ENCODE assay signal across 15 cellular contexts in genomic region chr4:174380699-174381098, GRCh38.
DNase-seq lines count a peak whose midpoint lies in the region; ATAC-seq and TF ChIP-seq lines count a peak whose summit lies in the region.
"Had no signal": no experiment of that assay in that cellular context is flagged by ENCODE, and none has a peak within 500 bp of the region (broad histone marks: within the 10 kb centered on the region; RNA-seq: fewer than 3 reads in every experiment).

No MANE protein-coding gene starts in this region.

- peak overlapping the region; percentile 81; the same call in 1 of the 2 replicates for H3K27ac ChIP-seq in HUES6 (ENCODE audit: low read depth, low read length)
- peak overlapping the region; percentile 37 for H3K27ac ChIP-seq in epithelial cell of prostate
- H3K27ac ChIP-seq in neural progenitor cell = no peak overlapping the region
- H3K27ac ChIP-seq: BLaER1 treated with 17β-estradiol and CSF1 and Interleukin-3, amounts not matched to agents 10 nM and 100 nM had no signal

- H4K20me1 ChIP-seq in neural progenitor cell (ENCODE audit: low read depth) = no peaks in the 10 kb centered on the region
- H4K20me1 ChIP-seq: BLaER1 treated with 17β-estradiol and CSF1 and Interleukin-3, amounts not matched to agents 10 nM and 100 nM had no signal

- peaks cover 43% of the 10 kb centered on the region for H3K4me1 Mint-ChIP-seq in Caco-2 (ENCODE audit: low read depth, unreplicated experiment)
- peaks cover 13% of the 10 kb centered on the region for H3K4me1 Mint-ChIP-seq in neural progenitor cell
- no peaks in the 10 kb centered on the region for H3K4me1 Mint-ChIP-seq in activated CD8-positive, alpha-beta T cell treated with anti-CD3 and anti-CD28 coated beads, Interleukin-2, amount 10 ng/mL, durations not matched to agents 7 days and 5 days (ENCODE audit: low read depth)
- H3K4me1 Mint-ChIP-seq in HFFc6 (ENCODE audit: low read depth) = no peaks in the 10 kb centered on the region
- H3K4me1 Mint-ChIP-seq: CD4-positive, CD25-positive, alpha-beta regulatory T cell had no signal

- H3K4me3 ChIP-seq in Caco-2 (ENCODE audit: low read depth, low read length) = no peak overlapping the region
- no peak overlapping the region for H3K4me3 ChIP-seq in HUES6 (ENCODE audit: low read depth, low read length)
- no peak overlapping the region for H3K4me3 ChIP-seq in neural progenitor cell
- H3K4me3 ChIP-seq: BLaER1 treated with 17β-estradiol and CSF1 and Interleukin-3, amounts not matched to agents 10 nM and 100 nM; GM12878 had no signal

- H3K79me2 ChIP-seq in neural progenitor cell (ENCODE audit: low read depth) = no peaks in the 10 kb centered on the region

- no peak overlapping the region for H3K4me2 ChIP-seq in neural progenitor cell
- H3K4me2 ChIP-seq: BLaER1 treated with 17β-estradiol and CSF1 and Interleukin-3, amounts not matched to agents 10 nM and 100 nM had no signal

- peak overlapping the region; percentile 22 for H2AFZ ChIP-seq in neural progenitor cell (replicated peaks)

- H3K36me3 ChIP-seq in Caco-2 (ENCODE audit: control insufficient read depth, insufficient read depth, low read length) = no peaks in the 10 kb centered on the region
- no peaks in the 10 kb centered on the region for H3K36me3 ChIP-seq in HUES6 (ENCODE audit: control insufficient read depth, insufficient read depth, low read length)
- H3K36me3 ChIP-seq in neural progenitor cell = no peaks in the 10 kb centered on the region
- H3K36me3 ChIP-seq: BLaER1 treated with 17β-estradiol and CSF1 and Interleukin-3, amounts not matched to agents 10 nM and 100 nM had no signal

- H3F3A ChIP-seq in neural progenitor cell (ENCODE audit: low read depth) = no peaks in the 10 kb centered on the region

- intact Hi-C loops in Caco-2 (cut with micrococcal nuclease; ENCODE audit: unreplicated experiment) = no loop called here

- ATAC-seq in activated CD8-positive, alpha-beta T cell treated with anti-CD3 and anti-CD28 coated beads, Interleukin-2, amount 10 ng/mL, durations not matched to agents 7 days and 5 days = no peak
- ATAC-seq: GM12878 had no signal

- H3K9me3 Mint-ChIP-seq in Caco-2 (ENCODE audit: unreplicated experiment) (no peaks in the 10 kb centered on the region), neural progenitor cell (no peaks in the 10 kb centered on the region), HFFc6 (no peaks in the 10 kb centered on the region)
- H3K9me3 Mint-ChIP-seq in activated CD8-positive, alpha-beta T cell treated with anti-CD3 and anti-CD28 coated beads, Interleukin-2, amount 10 ng/mL, durations not matched to agents 7 days and 5 days (ENCODE audit: insufficient read depth) = no peaks in the 10 kb centered on the region
- H3K9me3 Mint-ChIP-seq: CD4-positive, CD25-positive, alpha-beta regulatory T cell had no signal

- H3K9me3 ChIP-seq in Caco-2 (no peaks in the 10 kb centered on the region), HUES6 (ENCODE audit: control insufficient read depth, insufficient read depth, low read depth, low read length) (no peaks in the 10 kb centered on the region), neural progenitor cell (ENCODE audit: low read depth) (no peaks in the 10 kb centered on the region)

- H3K4me1 ChIP-seq in Caco-2 = peaks cover 82% of the 10 kb centered on the region
- H3K4me1 ChIP-seq in HUES6 (ENCODE audit: control insufficient read depth, insufficient read depth, low read length) = peaks cover 54% of the 10 kb centered on the region
- peaks cover 9% of the 10 kb centered on the region for H3K4me1 ChIP-seq in neural progenitor cell
- H3K4me1 ChIP-seq: BLaER1 treated with 17β-estradiol and CSF1 and Interleukin-3, amounts not matched to agents 10 nM and 100 nM had no signal

- POLR2A ChIA-PET in Caco-2 (lab: Charles Lee) = no interaction called here
- POLR2A ChIA-PET in activated CD8-positive, alpha-beta T cell treated with anti-CD3 and anti-CD28 coated beads, Interleukin-2, amount 10 ng/mL, durations not matched to agents 7 days and 5 days (lab: Charles Lee) = no interaction called here

- no TSS peak for BruUV-seq in Caco-2 (replicated peaks; lab: Mats Ljungman, UMichigan)

- H3K27me3 Mint-ChIP-seq in Caco-2 (ENCODE audit: insufficient read depth, unreplicated experiment) = no peaks in the 10 kb centered on the region
- H3K27me3 Mint-ChIP-seq in neural progenitor cell (ENCODE audit: insufficient read depth, low read depth) = peaks cover 3% of the 10 kb centered on the region
- no peaks in the 10 kb centered on the region for H3K27me3 Mint-ChIP-seq in activated CD8-positive, alpha-beta T cell treated with anti-CD3 and anti-CD28 coated beads, Interleukin-2, amount 10 ng/mL, durations not matched to agents 7 days and 5 days (ENCODE audit: low read depth)
- H3K27me3 Mint-ChIP-seq in HFFc6 (ENCODE audit: insufficient read depth) = peaks cover 1% of the 10 kb centered on the region; the same call in 1 of the 2 replicates

- no peak for TF ChIP-seq CTCF in Caco-2 (IDR thresholded peaks at IDR 0.05; ENCODE audit: insufficient read depth in 1 of 2, low read depth in 1 of 2, low read length in 1 of 2, severe bottlenecking in 1 of 2, unreplicated experiment in 1 of 2)
- no peak for TF ChIP-seq CTCF in neural progenitor cell (IDR thresholded peaks at IDR 0.05)
- TF ChIP-seq CTCF in HFFc6 (IDR thresholded peaks at IDR 0.05) = no peak

- CTCF ChIA-PET in Caco-2 (lab: Charles Lee) = no interaction called here
- CTCF ChIA-PET in activated CD8-positive, alpha-beta T cell treated with anti-CD3 and anti-CD28 coated beads, Interleukin-2, amount 10 ng/mL, durations not matched to agents 7 days and 5 days (lab: Charles Lee) = no interaction called here

- DNase-seq in Caco-2 = no peak
- DNase-seq in epithelial cell of prostate (ENCODE audit: low read depth, low spot score) = no peak
- DNase-seq in neural progenitor cell (ENCODE audit: low spot score) = no peak
- no peak for DNase-seq in activated CD8-positive, alpha-beta T cell treated with anti-CD3 and anti-CD28 coated beads, Interleukin-2, amount 10 ng/mL, durations not matched to agents 7 days and 5 days
- no peak for DNase-seq in HFFc6
- DNase-seq in cortex of kidney (lab: John Stamatoyannopoulos, UW) = no peak
- DNase-seq: 8988T; ACHN; CD4-positive, CD25-positive, alpha-beta regulatory T cell; H7; IMR-90; KG1 had no signal

- no peaks in the 10 kb centered on the region for H3K27me3 ChIP-seq in Caco-2 (replicated peaks; ENCODE audit: control insufficient read depth, insufficient read depth, low read length)
- no peaks in the 10 kb centered on the region for H3K27me3 ChIP-seq in HUES6 (ENCODE audit: control insufficient read depth, insufficient read depth, low read length)
- no peaks in the 10 kb centered on the region for H3K27me3 ChIP-seq in neural progenitor cell
- H3K27me3 ChIP-seq: BLaER1 treated with 17β-estradiol and CSF1 and Interleukin-3, amounts not matched to agents 10 nM and 100 nM had no signal

- peak overlapping the region; percentile 73 for H3K27ac Mint-ChIP-seq in Caco-2 (ENCODE audit: unreplicated experiment)
- H3K27ac Mint-ChIP-seq in neural progenitor cell = no peak overlapping the region
- H3K27ac Mint-ChIP-seq in activated CD8-positive, alpha-beta T cell treated with anti-CD3 and anti-CD28 coated beads, Interleukin-2, amount 10 ng/mL, durations not matched to agents 7 days and 5 days = no peak overlapping the region
- H3K27ac Mint-ChIP-seq in HFFc6 = no peak overlapping the region
- H3K27ac Mint-ChIP-seq: CD4-positive, CD25-positive, alpha-beta regulatory T cell had no signal

- H3K9ac ChIP-seq in HUES6 (ENCODE audit: low read length) = peak overlapping the region; percentile 85
- no peak overlapping the region for H3K9ac ChIP-seq in neural progenitor cell
- H3K9ac ChIP-seq: BLaER1 treated with 17β-estradiol and CSF1 and Interleukin-3, amounts not matched to agents 10 nM and 100 nM had no signal

- H3K36me3 Mint-ChIP-seq in Caco-2 (ENCODE audit: insufficient read depth, unreplicated experiment) (peaks cover 10% of the 10 kb centered on the region), neural progenitor cell (no peaks in the 10 kb centered on the region), HFFc6 (ENCODE audit: low read depth) (no peaks in the 10 kb centered on the region)
- no peaks in the 10 kb centered on the region for H3K36me3 Mint-ChIP-seq in activated CD8-positive, alpha-beta T cell treated with anti-CD3 and anti-CD28 coated beads, Interleukin-2, amount 10 ng/mL, durations not matched to agents 7 days and 5 days (ENCODE audit: low read depth)
- H3K36me3 Mint-ChIP-seq: CD4-positive, CD25-positive, alpha-beta regulatory T cell had no signal

- H3K4me3 Mint-ChIP-seq in Caco-2 (ENCODE audit: unreplicated experiment) = peak overlapping the region; percentile 1
- H3K4me3 Mint-ChIP-seq in neural progenitor cell = no peak overlapping the region
- H3K4me3 Mint-ChIP-seq in activated CD8-positive, alpha-beta T cell treated with anti-CD3 and anti-CD28 coated beads, Interleukin-2, amount 10 ng/mL, durations not matched to agents 7 days and 5 days = no peak overlapping the region
- H3K4me3 Mint-ChIP-seq in HFFc6 = no peak overlapping the region
- H3K4me3 Mint-ChIP-seq: CD4-positive, CD25-positive, alpha-beta regulatory T cell had no signal
